ENCODE assay signal across 12 cellular contexts in the genomic region with DNA sequence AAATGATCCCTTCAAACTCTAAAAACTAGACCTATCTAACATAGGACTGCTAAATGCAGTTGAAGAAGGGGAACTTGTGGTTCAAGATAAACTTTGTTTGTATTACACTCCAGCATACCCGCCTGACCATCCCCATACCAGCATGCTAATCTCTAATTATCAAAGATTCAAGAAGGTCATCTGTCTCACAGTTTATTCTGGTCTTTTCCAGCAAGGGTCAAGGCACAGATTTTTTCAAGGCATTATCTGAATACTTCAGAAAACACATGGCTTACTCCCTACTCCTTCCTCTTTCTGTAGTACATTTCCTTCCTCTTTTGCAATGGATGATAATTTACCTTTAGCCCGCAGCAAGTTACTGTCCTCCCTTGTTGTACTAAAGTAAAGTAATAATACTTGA.
"Had no signal": no experiment of that assay in that cellular context is flagged by ENCODE, and none has a peak within 500 bp of the region (broad histone marks: within the 10 kb centered on the region; RNA-seq: fewer than 3 reads in every experiment).

No MANE protein-coding gene starts in this region.

- H3K9me3 Mint-ChIP-seq: activated naive CD8-positive, alpha-beta T cell treated with anti-CD3 and anti-CD28 coated beads for 36 hours had no signal

- H3K4me3 Mint-ChIP-seq: activated naive CD8-positive, alpha-beta T cell treated with anti-CD3 and anti-CD28 coated beads for 36 hours; activated T-cell treated with anti-CD3 and anti-CD28 coated beads, Interleukin-2, amount 50 U/mL, for 4 hours; naive B cell had no signal

- ATAC-seq: activated CD4-positive, CD25-positive, alpha-beta regulatory T cell treated with anti-CD3 and anti-CD28 coated beads, Interleukin-2, amount 50 U/mL, for 24 hours; activated T-cell treated with anti-CD3 and anti-CD28 coated beads, Interleukin-2, amount 50 U/mL, for 4 hours; left cardiac atrium had no signal

- H3K27ac Mint-ChIP-seq: activated naive CD8-positive, alpha-beta T cell treated with anti-CD3 and anti-CD28 coated beads for 36 hours; naive B cell had no signal

- H3K36me3 Mint-ChIP-seq: activated naive CD8-positive, alpha-beta T cell treated with anti-CD3 and anti-CD28 coated beads for 36 hours; naive B cell had no signal

- H3K4me1 Mint-ChIP-seq: activated naive CD8-positive, alpha-beta T cell treated with anti-CD3 and anti-CD28 coated beads for 36 hours had no signal

- DNase-seq: activated gamma-delta T cell treated with Interleukin-2 at 50 U/mL for 16 hours; activated naive CD8-positive, alpha-beta T cell treated with anti-CD3 and anti-CD28 coated beads for 36 hours; activated T-cell treated with anti-CD3 and anti-CD28 coated beads, Interleukin-2, amount 50 U/mL, for 4 hours; anterior cingulate cortex; glutamatergic neuron; left cardiac atrium; naive B cell; posterior cingulate gyrus; stimulated activated CD4-positive, alpha-beta T cell treated with anti-CD3 and anti-CD28 coated beads, Interleukin-15, amount 100 ng/mL, for 24 hours; stimulated activated CD4-positive, alpha-beta T cell treated with anti-CD3 and anti-CD28 coated beads, Interleukin-4, amount 100 ng/mL, for 24 hours; stomach had no signal
